1 cellular context compared by ENCODE assay signal in the genomic region with DNA sequence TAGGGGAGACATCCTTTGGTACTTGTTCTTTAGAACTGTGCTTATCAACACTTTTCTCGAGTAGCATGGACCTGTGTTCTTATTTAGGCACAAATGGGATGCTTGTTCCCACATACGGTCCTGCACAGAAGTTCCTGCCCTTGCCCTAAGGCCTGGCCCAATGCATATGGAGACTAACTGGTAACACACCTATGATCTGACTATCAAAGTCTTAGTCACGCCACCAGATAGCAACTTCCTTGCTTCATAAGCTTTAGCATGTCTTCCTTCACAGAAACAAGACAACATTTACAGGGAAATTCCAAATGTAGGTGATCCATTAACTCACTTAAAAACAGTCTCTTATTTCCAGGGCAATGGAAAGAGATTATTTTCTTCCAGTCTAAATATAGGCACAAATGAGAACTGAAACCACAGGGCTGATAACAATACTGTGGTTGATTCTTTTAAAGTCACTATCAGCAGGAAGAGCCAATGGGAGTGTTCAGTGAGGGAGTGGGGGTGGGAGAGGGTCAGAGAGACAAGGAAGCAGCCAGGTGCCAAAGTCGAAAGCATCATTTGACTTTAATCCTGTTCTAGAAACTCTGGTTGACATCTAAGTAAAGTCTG.
TF ChIP-seq lines count a peak whose summit lies in the region.

No MANE protein-coding gene starts in this region.

TF ChIP-seq in GM12878, 131 proteins besides CTCF, POLR2A, EP300 and RAD21 (continued from another document):
- TF ChIP-seq, protein P1, sequence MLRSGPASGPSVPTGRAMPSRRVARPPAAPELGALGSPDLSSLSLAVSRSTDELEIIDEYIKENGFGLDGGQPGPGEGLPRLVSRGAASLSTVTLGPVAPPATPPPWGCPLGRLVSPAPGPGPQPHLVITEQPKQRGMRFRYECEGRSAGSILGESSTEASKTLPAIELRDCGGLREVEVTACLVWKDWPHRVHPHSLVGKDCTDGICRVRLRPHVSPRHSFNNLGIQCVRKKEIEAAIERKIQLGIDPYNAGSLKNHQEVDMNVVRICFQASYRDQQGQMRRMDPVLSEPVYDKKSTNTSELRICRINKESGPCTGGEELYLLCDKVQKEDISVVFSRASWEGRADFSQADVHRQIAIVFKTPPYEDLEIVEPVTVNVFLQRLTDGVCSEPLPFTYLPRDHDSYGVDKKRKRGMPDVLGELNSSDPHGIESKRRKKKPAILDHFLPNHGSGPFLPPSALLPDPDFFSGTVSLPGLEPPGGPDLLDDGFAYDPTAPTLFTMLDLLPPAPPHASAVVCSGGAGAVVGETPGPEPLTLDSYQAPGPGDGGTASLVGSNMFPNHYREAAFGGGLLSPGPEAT (IDR thresholded peaks at IDR 0.05; ENCODE audit: low read depth) = peak; percentile 63; the same call in 1 of the 2 replicates
- TF ChIP-seq, protein P2, sequence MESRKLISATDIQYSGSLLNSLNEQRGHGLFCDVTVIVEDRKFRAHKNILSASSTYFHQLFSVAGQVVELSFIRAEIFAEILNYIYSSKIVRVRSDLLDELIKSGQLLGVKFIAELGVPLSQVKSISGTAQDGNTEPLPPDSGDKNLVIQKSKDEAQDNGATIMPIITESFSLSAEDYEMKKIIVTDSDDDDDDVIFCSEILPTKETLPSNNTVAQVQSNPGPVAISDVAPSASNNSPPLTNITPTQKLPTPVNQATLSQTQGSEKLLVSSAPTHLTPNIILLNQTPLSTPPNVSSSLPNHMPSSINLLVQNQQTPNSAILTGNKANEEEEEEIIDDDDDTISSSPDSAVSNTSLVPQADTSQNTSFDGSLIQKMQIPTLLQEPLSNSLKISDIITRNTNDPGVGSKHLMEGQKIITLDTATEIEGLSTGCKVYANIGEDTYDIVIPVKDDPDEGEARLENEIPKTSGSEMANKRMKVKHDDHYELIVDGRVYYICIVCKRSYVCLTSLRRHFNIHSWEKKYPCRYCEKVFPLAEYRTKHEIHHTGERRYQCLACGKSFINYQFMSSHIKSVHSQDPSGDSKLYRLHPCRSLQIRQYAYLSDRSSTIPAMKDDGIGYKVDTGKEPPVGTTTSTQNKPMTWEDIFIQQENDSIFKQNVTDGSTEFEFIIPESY (IDR thresholded peaks at IDR 0.05) = no peak
- TF ChIP-seq MTA2 (IDR thresholded peaks at IDR 0.05; ENCODE audit: low read depth) (peak; percentile 27; the same call in 1 of the 2 replicates), SPI1 (IDR thresholded peaks at IDR 0.05; ENCODE audit: borderline replicate concordance, insufficient read depth, low read depth, low read length) (peak; percentile 55; the same call in 1 of the 2 replicates), PML (IDR thresholded peaks at IDR 0.05; ENCODE audit: low read length) (no peak), ESRRA (IDR thresholded peaks at IDR 0.05; ENCODE audit: low read length) (no peak), MEF2B (IDR thresholded peaks at IDR 0.05; ENCODE audit: partially characterized antibody, poor library complexity, severe bottlenecking) (peak; percentile 66), BCL11A (IDR thresholded peaks at IDR 0.05; ENCODE audit: low read depth, low read length) (no peak), GABPA (IDR thresholded peaks at IDR 0.05; ENCODE audit: low read depth) (no peak), BACH1 (IDR thresholded peaks at IDR 0.05; ENCODE audit: borderline replicate concordance) (no peak), EED (IDR thresholded peaks at IDR 0.05; ENCODE audit: low read depth) (0 out of 2 replicates have a peak, but pooled peaks have one; percentile 25), RUNX3 (IDR thresholded peaks at IDR 0.05; ENCODE audit: low read length) (peak; percentile 51; the same call in 1 of the 2 replicates), IKZF1 (conservative IDR thresholded peaks at IDR 0.05) (peak; percentile 75), ASH2L (IDR thresholded peaks at IDR 0.05; ENCODE audit: borderline replicate concordance, low read depth) (no peak), IKZF2 (IDR thresholded peaks at IDR 0.05) (peak; percentile 77 to 85)
- TF ChIP-seq, protein P3, sequence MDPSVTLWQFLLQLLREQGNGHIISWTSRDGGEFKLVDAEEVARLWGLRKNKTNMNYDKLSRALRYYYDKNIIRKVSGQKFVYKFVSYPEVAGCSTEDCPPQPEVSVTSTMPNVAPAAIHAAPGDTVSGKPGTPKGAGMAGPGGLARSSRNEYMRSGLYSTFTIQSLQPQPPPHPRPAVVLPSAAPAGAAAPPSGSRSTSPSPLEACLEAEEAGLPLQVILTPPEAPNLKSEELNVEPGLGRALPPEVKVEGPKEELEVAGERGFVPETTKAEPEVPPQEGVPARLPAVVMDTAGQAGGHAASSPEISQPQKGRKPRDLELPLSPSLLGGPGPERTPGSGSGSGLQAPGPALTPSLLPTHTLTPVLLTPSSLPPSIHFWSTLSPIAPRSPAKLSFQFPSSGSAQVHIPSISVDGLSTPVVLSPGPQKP (IDR thresholded peaks at IDR 0.05; ENCODE audit: low read depth, low read length) = no peak
- TF ChIP-seq, protein P4, sequence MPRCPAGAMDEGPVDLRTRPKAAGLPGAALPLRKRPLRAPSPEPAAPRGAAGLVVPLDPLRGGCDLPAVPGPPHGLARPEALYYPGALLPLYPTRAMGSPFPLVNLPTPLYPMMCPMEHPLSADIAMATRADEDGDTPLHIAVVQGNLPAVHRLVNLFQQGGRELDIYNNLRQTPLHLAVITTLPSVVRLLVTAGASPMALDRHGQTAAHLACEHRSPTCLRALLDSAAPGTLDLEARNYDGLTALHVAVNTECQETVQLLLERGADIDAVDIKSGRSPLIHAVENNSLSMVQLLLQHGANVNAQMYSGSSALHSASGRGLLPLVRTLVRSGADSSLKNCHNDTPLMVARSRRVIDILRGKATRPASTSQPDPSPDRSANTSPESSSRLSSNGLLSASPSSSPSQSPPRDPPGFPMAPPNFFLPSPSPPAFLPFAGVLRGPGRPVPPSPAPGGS (IDR thresholded peaks at IDR 0.05; ENCODE audit: borderline replicate concordance, insufficient read depth, low read depth, low read length, poor library complexity, severe bottlenecking) = no peak
TF ChIP-seq in GM12878: peak in this region for 10.
